ENCODE assay signal across 8 cellular contexts in genomic region chr4:123444298-123444731, GRCh38. TPM values are rescaled to one million over a fixed set of nuclear protein-coding genes. Genes with fewer than 3 reads are reported as not detected.
DNase-seq lines count a peak whose midpoint lies in the region; ATAC-seq lines count a peak whose summit lies in the region.

No MANE protein-coding gene starts in this region.

- DNase-seq in RPMI8226 (peak; percentile 14), dermis blood vessel endothelial cell (peak; percentile 78), mucosa of gallbladder (ENCODE audit: low spot score) (peak; percentile 39), DMS114 treated with DMSO at 0.1 percent for 48 hours (lab: John Stamatoyannopoulos, UW; ENCODE audit: unreplicated experiment) (no peak), cerebellum (ENCODE audit: low spot score) (no peak)

- peaks cover 20 to 47% (median 28%) of the 10 kb centered on the region in 10 experiments for H3K4me1 ChIP-seq in BLaER1 treated with 17β-estradiol and CSF1 and Interleukin-3, amounts not matched to agents 10 nM and 100 nM

- H3K4me3 ChIP-seq in BLaER1 treated with 17β-estradiol and CSF1 and Interleukin-3, amounts not matched to agents 10 nM and 100 nM: peak overlapping the region in 7 of 10 experiments; percentile 6 to 46 (median 37); a peak in 9 of 20 replicates

- peak overlapping the region in 8 of 11 experiments; percentile 28 to 85 (median 71); a peak in 17 of 22 replicates for H3K27ac ChIP-seq in BLaER1 treated with 17β-estradiol and CSF1 and Interleukin-3, amounts not matched to agents 10 nM and 100 nM

- H4K20me1 ChIP-seq in BLaER1 treated with 17β-estradiol and CSF1 and Interleukin-3, amounts not matched to agents 10 nM and 100 nM: peaks cover 0 to 7% (median 0%) of the 10 kb centered on the region in 11 experiments; a peak in 2 of 22 replicates

- peak overlapping the region in 9 of 11 experiments; percentile 11 to 76 (median 56); a peak in 16 of 22 replicates for H3K9ac ChIP-seq in BLaER1 treated with 17β-estradiol and CSF1 and Interleukin-3, amounts not matched to agents 10 nM and 100 nM

- peaks cover 0 to 67% (median 0%) of the 10 kb centered on the region in 11 experiments; a peak in 7 of 22 replicates for H3K27me3 ChIP-seq in BLaER1 treated with 17β-estradiol and CSF1 and Interleukin-3, amounts not matched to agents 10 nM and 100 nM

- ATAC-seq in GM19035 (IDR thresholded peaks at IDR 0.05; ENCODE audit: unreplicated experiment): peak; percentile 86
- peak; percentile 77 for ATAC-seq in HG03135 (IDR thresholded peaks at IDR 0.05; ENCODE audit: unreplicated experiment)

- H3K9me3 ChIP-seq in BLaER1 treated with 17β-estradiol and CSF1 and Interleukin-3, amounts not matched to agents 10 nM and 100 nM (replicated peaks in 1 of 11): 0 out of 22 replicates have a peak, but pooled peaks cover 0 to 7% (median 0%) of the 10 kb centered on the region in 11 experiments

- no peaks in the 10 kb centered on the region for H3K36me3 ChIP-seq in BLaER1 treated with 17β-estradiol and CSF1 and Interleukin-3, amounts not matched to agents 10 nM and 100 nM

- H3K4me2 ChIP-seq in BLaER1 treated with 17β-estradiol and CSF1 and Interleukin-3, amounts not matched to agents 10 nM and 100 nM: peak overlapping the region; percentile 70 to 92 (median 81)

RNA-seq across cellular contexts. Expression of gene SPRY1, which starts 47.7 kb away (rescaled TPM):
- 27.2 and 43.7 TPM in 2 replicates for total RNA-seq in dermis blood vessel endothelial cell
- 93.2 TPM for total RNA-seq in mucosa of gallbladder
- total RNA-seq in cerebellum: 29.6 TPM

Comparison
In these comparisons a context has a peak if more than half of its experiments do, and no peak if none do; other contexts are left out.
1. DNase-seq: peak in RPMI8226 (single experiment), dermis blood vessel endothelial cell (single experiment) and mucosa of gallbladder (single experiment); none in DMS114 treated with DMSO at 0.1 percent for 48 hours (single experiment) and cerebellum (single experiment).